ENCODE assay signal across 8 cellular contexts in the genomic region with DNA sequence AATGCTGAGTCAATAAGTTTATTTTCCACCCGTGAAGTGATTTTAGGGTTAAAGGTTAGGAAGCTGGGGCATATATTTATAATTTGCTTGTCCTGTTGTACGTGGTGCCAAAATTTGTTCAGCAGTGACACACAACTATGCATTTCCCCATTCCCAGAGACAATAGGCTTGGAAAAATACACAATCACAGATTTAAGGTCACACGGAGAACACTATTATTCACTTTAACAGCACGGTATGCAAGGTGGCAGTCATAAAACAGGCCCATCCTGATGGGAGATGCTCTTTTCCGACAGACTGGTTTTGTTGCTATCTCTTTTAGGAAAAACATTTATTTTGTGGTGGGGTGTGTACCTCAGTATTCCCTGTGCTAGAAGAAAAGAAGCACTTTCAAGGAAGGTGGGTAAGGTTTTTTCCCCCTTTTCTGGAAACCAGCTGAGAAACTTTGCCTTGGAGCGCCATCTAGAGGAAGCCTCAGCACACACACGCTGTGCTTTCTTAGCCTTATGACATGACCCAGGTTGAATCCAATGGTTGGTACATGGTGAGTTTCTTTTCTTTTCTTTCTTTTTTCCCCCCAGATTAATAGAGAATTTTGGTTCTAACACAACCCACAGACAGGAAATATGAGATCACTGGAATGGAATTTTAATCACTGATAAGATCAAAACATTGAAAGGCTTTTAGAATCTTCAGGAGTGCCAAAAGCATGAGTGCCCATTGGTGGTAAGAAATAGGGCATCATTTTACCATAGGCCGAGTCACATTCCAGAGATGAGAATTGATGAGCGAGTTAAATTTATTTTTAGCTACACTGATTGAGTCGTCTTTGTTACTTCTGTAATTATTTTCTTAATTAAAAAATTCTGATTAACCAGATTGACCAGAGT.
DNase-seq lines count a peak whose midpoint lies in the region; ATAC-seq and TF ChIP-seq lines count a peak whose summit lies in the region.

No MANE protein-coding gene starts in this region.

- no peak overlapping the region for H3K27ac ChIP-seq in GM23248
- no peak overlapping the region for H3K27ac ChIP-seq in left lung

- H3K4me2 ChIP-seq in GM23248 (ENCODE audit: unreplicated experiment): no peak overlapping the region

- no peaks in the 10 kb centered on the region for H3K9me3 ChIP-seq in GM23248 (ENCODE audit: low read depth)
- no peaks in the 10 kb centered on the region for H3K9me3 ChIP-seq in left lung

- H3K4me3 ChIP-seq in GM23248 (no peak overlapping the region), choroid plexus epithelial cell (ENCODE audit: low read depth, low read length) (no peak overlapping the region), left lung (no peak overlapping the region)

- in situ Hi-C loops in GM23248 (cut with MboI): loop anchor here (10.0 to 25.0 kb wide), 3 partner anchors 380 to 1612 kb away; partner anchors contain the start of genes HOXD10, HOXD11 and HOXD9

- no peaks in the 10 kb centered on the region for H4K20me1 ChIP-seq in GM23248 (ENCODE audit: insufficient read depth)

- ATAC-seq in left lung: peak; percentile 88
- no peak for ATAC-seq in GM19397 (IDR thresholded peaks at IDR 0.05; ENCODE audit: unreplicated experiment)

- H3K27me3 ChIP-seq in GM23248 (replicated peaks; ENCODE audit: insufficient read depth) (peaks cover 13% of the 10 kb centered on the region), left lung (no peaks in the 10 kb centered on the region)

- no peak overlapping the region for H3K9ac ChIP-seq in GM23248

- intact Hi-C loops in left lung (cut with DNase I): loop anchor here in 1 of 2 donors (10.0 kb wide), 2 partner anchors 240 to 390 kb away; no protein-coding TSS in a partner anchor

- no peaks in the 10 kb centered on the region for H3K9me2 ChIP-seq in GM23248 (ENCODE audit: insufficient read depth)

- 36 to 38% methylated on average over 10 of the region's 10 CpGs for WGBS in GM23248 (ENCODE audit: low coverage in 1 of 2, low lambda C conversion rate in 2 of 2, missing lambda C conversion rate in 2 of 2), 2 experiments

- H3K79me2 ChIP-seq in GM23248 (ENCODE audit: insufficient read depth): no peaks in the 10 kb centered on the region

- H3K4me1 ChIP-seq in GM23248 (ENCODE audit: insufficient read depth) (no peaks in the 10 kb centered on the region), left lung (no peaks in the 10 kb centered on the region)

- no peaks in the 10 kb centered on the region for H3F3A ChIP-seq in GM23248 (ENCODE audit: insufficient read depth)

- H2AFZ ChIP-seq in GM23248: no peak overlapping the region

- no peaks in the 10 kb centered on the region for H3K36me3 ChIP-seq in GM23248 (ENCODE audit: low read depth)
- H3K36me3 ChIP-seq in left lung: no peaks in the 10 kb centered on the region

- peak; percentile 77 for DNase-seq in COLO829 (ENCODE audit: low spot score)
- DNase-seq in GM23248: peak; percentile 62
- DNase-seq in NCI-H1436 (lab: John Stamatoyannopoulos, UW): peak; percentile 57
- peak; percentile 19 for DNase-seq in UCSD-AML1 (lab: John Stamatoyannopoulos, UW; ENCODE audit: unreplicated experiment)
- DNase-seq in choroid plexus epithelial cell (ENCODE audit: low read depth): peak; percentile 68
- no peak for DNase-seq in left lung
- DNase-seq in stimulated activated CD8-positive, alpha-beta memory T cell treated with anti-CD3 and anti-CD28 coated beads, Interleukin-15, amount 100 ng/mL, for 48 hours (ENCODE audit: low read depth in 2 of 2): peak; percentile 1 to 2

- TF ChIP-seq CTCF in choroid plexus epithelial cell (conservative IDR thresholded peaks at IDR 0.05; ENCODE audit: low read depth, low read length) (peak; percentile 98), left lung (IDR thresholded peaks at IDR 0.05) (peak; percentile 78 to 82)

Comparison
In these comparisons a context has a peak if more than half of its experiments do, and no peak if none do; other contexts are left out.
1. DNase-seq: peak in COLO829 (single experiment), GM23248 (single experiment), NCI-H1436 (single experiment), UCSD-AML1 (single experiment), choroid plexus epithelial cell (single experiment) and stimulated activated CD8-positive, alpha-beta memory T cell treated with anti-CD3 and anti-CD28 coated beads, Interleukin-15, amount 100 ng/mL, for 48 hours (2 of 2); none in left lung (0 of 2).